In the genomic region with DNA sequence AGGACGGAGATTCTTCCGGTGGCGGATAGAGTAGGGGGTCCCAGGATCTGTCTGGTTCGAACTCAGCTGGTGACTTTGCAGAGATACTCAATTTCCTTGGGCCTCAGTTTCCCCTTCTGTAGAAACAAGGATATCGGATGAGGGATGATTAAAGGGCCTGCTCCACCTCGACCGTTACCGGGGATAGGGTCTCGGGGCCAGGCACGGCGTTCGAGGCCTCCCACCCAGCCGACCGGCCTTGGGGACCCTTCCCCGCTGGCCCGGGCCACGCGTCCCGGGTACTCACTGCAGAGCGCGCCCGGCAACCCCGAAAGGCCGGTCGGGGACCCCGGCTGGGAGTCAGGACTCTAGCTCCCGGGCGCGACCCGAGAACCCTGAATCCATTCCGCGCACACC, we compare ENCODE assay signal across 8 cellular contexts. TPM values are rescaled to one million over a fixed set of nuclear protein-coding genes. Genes with fewer than 3 reads are reported as not detected.
DNase-seq lines count a peak whose midpoint lies in the region; ATAC-seq and TF ChIP-seq lines count a peak whose summit lies in the region.

No MANE protein-coding gene starts in this region.

- DNase-seq in OCI-LY7 (ENCODE audit: low spot score) = no peak
- DNase-seq in esophagus muscularis mucosa (ENCODE audit: extremely low spot score) = no peak
- no peak for DNase-seq in sigmoid colon
- DNase-seq in omental fat pad (ENCODE audit: low spot score) = no peak
- DNase-seq in superior temporal gyrus (ENCODE audit: extremely low spot score) = no peak
- no peak for DNase-seq in HUDEP-2 (lab: John Stamatoyannopoulos, UW; ENCODE audit: unreplicated experiment in 76 of 76)
- no peak for DNase-seq in activated effector memory CD4-positive, alpha-beta T cell treated with Interleukin-2 at 50 U/mL for 16 hours

- BruUV-seq in OCI-LY7 (replicated peaks; lab: Mats Ljungman, UMichigan) = TSS peak; percentile 60

- H2AFZ ChIP-seq in OCI-LY7 (ENCODE audit: low read length) = peak overlapping the region; percentile 78; the same call in 1 of the 2 replicates

- H3K4me1 ChIP-seq in OCI-LY7 (ENCODE audit: insufficient read depth, low read length, poor library complexity, severe bottlenecking) (peaks cover 34% of the 10 kb centered on the region), esophagus muscularis mucosa (peaks cover 41 to 55% (median 52%) of the 10 kb centered on the region in 4 donors), sigmoid colon (peaks cover 0 to 55% (median 46%) of the 10 kb centered on the region in 4 donors)

- TF ChIP-seq EP300 in esophagus muscularis mucosa (IDR thresholded peaks at IDR 0.05) = no peak
- no peak for TF ChIP-seq EP300 in sigmoid colon (IDR thresholded peaks at IDR 0.05)

- no peak for TF ChIP-seq CTCF in OCI-LY7 (conservative IDR thresholded peaks at IDR 0.05; ENCODE audit: low read length)
- no peak for TF ChIP-seq CTCF in esophagus muscularis mucosa (IDR thresholded peaks at IDR 0.05)
- no peak for TF ChIP-seq CTCF in sigmoid colon (IDR thresholded peaks at IDR 0.05)
- no peak for TF ChIP-seq CTCF in omental fat pad (IDR thresholded peaks at IDR 0.05)

- H3K9me2 ChIP-seq in OCI-LY7 (ENCODE audit: insufficient read depth, low read length) = no peaks in the 10 kb centered on the region

- ATAC-seq in GM18517 (IDR thresholded peaks at IDR 0.05; ENCODE audit: unreplicated experiment) = peak; percentile 29
- ATAC-seq in omental fat pad (ENCODE audit: low FRiP score) = no peak

- peak overlapping the region; percentile 92 for H3K4me3 ChIP-seq in OCI-LY7 (ENCODE audit: low read depth, low read length, poor library complexity, severe bottlenecking)
- H3K4me3 ChIP-seq in esophagus muscularis mucosa = peak overlapping the region; percentile 73 to 99 (median 90)
- peak overlapping the region; percentile 72 to 80 (median 76) for H3K4me3 ChIP-seq in sigmoid colon

- peak overlapping the region; percentile 80 for H3K4me2 ChIP-seq in OCI-LY7 (ENCODE audit: low read length)

- POLR2A ChIA-PET in OCI-LY7 (lab: Charles Lee) = no interaction called here

- H3K36me3 ChIP-seq in OCI-LY7 (ENCODE audit: insufficient read depth, low read length) (peaks cover 69% of the 10 kb centered on the region), esophagus muscularis mucosa (peaks cover 7 to 35% (median 32%) of the 10 kb centered on the region in 4 donors), sigmoid colon (peaks cover 0 to 34% (median 8%) of the 10 kb centered on the region in 4 donors)

- H3K27me3 ChIP-seq in esophagus muscularis mucosa (no peaks in the 10 kb centered on the region), sigmoid colon (no peaks in the 10 kb centered on the region)

- peaks cover 37% of the 10 kb centered on the region for H4K20me1 ChIP-seq in OCI-LY7 (ENCODE audit: insufficient read depth, low read length)

- H3K9me3 ChIP-seq in OCI-LY7 (ENCODE audit: low read length) = no peaks in the 10 kb centered on the region
- H3K9me3 ChIP-seq in esophagus muscularis mucosa = no peaks in the 10 kb centered on the region
- H3K9me3 ChIP-seq in sigmoid colon = no peaks in the 10 kb centered on the region

- CTCF ChIA-PET in OCI-LY7 (lab: Charles Lee; ENCODE audit: unreplicated experiment) = interaction anchor here (0.6 kb wide), 1 partner anchor 21 kb away, joined by 3 read pairs; no protein-coding TSS in a partner anchor

- 0% methylated on average over 13 of the region's 32 CpGs for WGBS in esophagus muscularis mucosa
- WGBS in sigmoid colon, 2 donors = 0% methylated on average over 32 of the region's 32 CpGs

- TF ChIP-seq POLR2A in esophagus muscularis mucosa (IDR thresholded peaks at IDR 0.05; ENCODE audit: low read depth) (peak; percentile 26), sigmoid colon (IDR thresholded peaks at IDR 0.05) (no peak)

- H3K27ac ChIP-seq in OCI-LY7 (ENCODE audit: low read depth, low read length, poor library complexity, severe bottlenecking) (peak overlapping the region; percentile 75), esophagus muscularis mucosa (replicated peaks in 1 of 4) (peak overlapping the region; percentile 96 to 100 (median 98)), sigmoid colon (peak overlapping the region; percentile 94 to 100 (median 96))

- intact Hi-C loops in OCI-LY7 (cut with micrococcal nuclease; ENCODE audit: unreplicated experiment) = loop anchor here (5.0 to 10.0 kb wide), 3 partner anchors 80 to 1157 kb away; a partner anchor contains a TSS
- intact Hi-C loops in esophagus muscularis mucosa (cut with DNase I) = no loop called here
- intact Hi-C loops in sigmoid colon (cut with DNase I) = loop anchor here (5.0 kb wide), 1 partner anchor 1155 kb away; no protein-coding TSS in a partner anchor

- peaks cover 63% of the 10 kb centered on the region for H3K79me2 ChIP-seq in OCI-LY7 (ENCODE audit: insufficient read depth, low read depth, low read length)

RNA-seq across cellular contexts. Expression of a gene that starts 0.3 kb away (rescaled TPM):
- 37.9 and 44.5 TPM in 2 replicates for total RNA-seq in OCI-LY7 (2014; rRNA removed; shearing (Covaris generic))
- total RNA-seq in OCI-LY7 (2022) (38.6 and 39.2 TPM in 2 replicates), esophagus muscularis mucosa (10 to 100 TPM; 12.6 to 23.5 (median 20.7) TPM), sigmoid colon (10 to 100 TPM; 16.1 to 20.5 (median 18.0) TPM), omental fat pad (10 to 100 TPM; 15.0 to 30.8 (median 25.4) TPM)
- polyA plus RNA-seq in sigmoid colon = 10 to 100 TPM in 1 of 3 donors, 1 to 10 TPM in 2; 5.4 to 40.7 (median 8.3) TPM

RNA-seq across cellular contexts. Expression of a gene that starts 0.6 kb away (rescaled TPM):
- 270 and 311 TPM in 2 replicates for total RNA-seq in OCI-LY7 (2014; rRNA removed; shearing (Covaris generic))
- total RNA-seq in OCI-LY7 (2022) (333 and 375 TPM in 2 replicates), esophagus muscularis mucosa (100 to 1,000 TPM; 183 to 203 (median 198) TPM), sigmoid colon (100 to 1,000 TPM; 170 to 233 (median 177) TPM), omental fat pad (100 to 1,000 TPM; 190 to 274 (median 202) TPM)
- 100 to 1,000 TPM in 1 of 3 donors, 10 to 100 TPM in 2; 81.4 to 182 (median 83.5) TPM for polyA plus RNA-seq in sigmoid colon

RNA-seq across cellular contexts. Expression of a gene that starts 39.0 kb away (rescaled TPM):
- not detected in 2 replicates for total RNA-seq in OCI-LY7 (2014; rRNA removed; shearing (Covaris generic))
- total RNA-seq in OCI-LY7 (2022) (not detected in 2 replicates), esophagus muscularis mucosa (10 to 100 TPM; 25.8 to 63.9 (median 38.8) TPM), sigmoid colon (10 to 100 TPM; 14.0 to 25.2 (median 19.3) TPM), omental fat pad (10 to 100 TPM; 13.4 to 29.0 (median 22.7) TPM)
- polyA plus RNA-seq in sigmoid colon = 10 to 100 TPM; 12.0 to 27.5 (median 23.8) TPM

RNA-seq across cellular contexts. Expression of a gene that starts 48.0 kb away (rescaled TPM):
- 2.7 and 5.2 TPM in 2 replicates for total RNA-seq in OCI-LY7 (2014; rRNA removed; shearing (Covaris generic))
- total RNA-seq in OCI-LY7 (2022) = 23.3 and 23.7 TPM in 2 replicates
- total RNA-seq in esophagus muscularis mucosa = 1 to 10 TPM in 1 of 4 donors, under 1 TPM in 2, not detected in 1; 0.50 to 1.6 (median 0.84) TPM
- total RNA-seq in sigmoid colon = 1 to 10 TPM in 2 of 4 donors, under 1 TPM in 2; 0.33 to 1.7 (median 0.92) TPM
- 1 to 10 TPM in 1 of 3 donors, not detected in 2; 3.0 TPM for polyA plus RNA-seq in sigmoid colon
- 1 to 10 TPM in 2 of 4 donors, under 1 TPM in 1, not detected in 1; 0.56 to 2.6 (median 1.5) TPM for total RNA-seq in omental fat pad

Comparison
In these comparisons a context has a peak if more than half of its experiments do, and no peak if none do; other contexts are left out.
1. RNA of a gene that starts 39.0 kb away (total RNA-seq): 25.8 to 63.9 TPM in esophagus muscularis mucosa, 13.4 to 29.0 TPM in omental fat pad and 14.0 to 25.2 TPM in sigmoid colon; not detected in OCI-LY7; every median in the first group is over 10 times any median in the second.
2. Peak in every context shown above with its lines, with median percentiles within 50 percentile points of each other: H3K27ac ChIP-seq and H3K4me3 ChIP-seq.